Comparison of ENCODE assay signal across 8 cellular contexts in genomic region chr6:137217801-137218472, GRCh38. TPM values are rescaled to one million over a fixed set of nuclear protein-coding genes. Genes with fewer than 3 reads are reported as not detected.
DNase-seq lines count a peak whose midpoint lies in the region; ATAC-seq and TF ChIP-seq lines count a peak whose summit lies in the region.

No MANE protein-coding gene starts in this region.

- no peak for ATAC-seq in HG03521 (IDR thresholded peaks at IDR 0.05; ENCODE audit: unreplicated experiment)

- peaks cover 45% of the 10 kb centered on the region for H3K4me1 Mint-ChIP-seq in activated CD4-positive, alpha-beta T cell treated with anti-CD3 and anti-CD28 coated beads, Interleukin-2, amount 10 ng/mL, durations not matched to agents 24 days and 14 days

- intact Hi-C loops in activated CD4-positive, alpha-beta T cell treated with anti-CD3 and anti-CD28 coated beads, Interleukin-2, amount 10 ng/mL, durations not matched to agents 24 days and 14 days (cut with micrococcal nuclease) = loop anchor here (1.0 to 10.0 kb wide), 3 partner anchors 49 to 393 kb away; partner anchors contain the start of gene PEX7
- intact Hi-C loops in lower leg skin (cut with DNase I; ENCODE audit: low total_unique reads) = no loop called here

- no peak for TF ChIP-seq POLR2A in lower leg skin (IDR thresholded peaks at IDR 0.05)

- peaks cover 31% of the 10 kb centered on the region for H4K20me1 ChIP-seq in OCI-LY3 (ENCODE audit: insufficient read depth, low read length)

- no peak overlapping the region for H3K27ac ChIP-seq in OCI-LY3 (ENCODE audit: low read length)
- H3K27ac ChIP-seq in thymus (ENCODE audit: low read depth) = peak overlapping the region; percentile 72

- no peak overlapping the region for H2AFZ ChIP-seq in OCI-LY3 (ENCODE audit: low read depth, low read length)

- peaks cover 8% of the 10 kb centered on the region for H3K36me3 ChIP-seq in OCI-LY3 (replicated peaks; ENCODE audit: low read depth, low read length)
- no peaks in the 10 kb centered on the region for H3K36me3 ChIP-seq in thymus (ENCODE audit: control insufficient read depth, insufficient read depth)

- TF ChIP-seq CTCF in OCI-LY3 (IDR thresholded peaks at IDR 0.05; ENCODE audit: low read depth, low read length) (no peak), choroid plexus epithelial cell (conservative IDR thresholded peaks at IDR 0.05; ENCODE audit: low read depth, low read length) (no peak), lower leg skin (IDR thresholded peaks at IDR 0.05) (no peak)

- peak overlapping the region; percentile 78 for H3K9ac ChIP-seq in OCI-LY3 (ENCODE audit: low read length)

- H3K9me3 Mint-ChIP-seq in activated CD4-positive, alpha-beta T cell treated with anti-CD3 and anti-CD28 coated beads, Interleukin-2, amount 10 ng/mL, durations not matched to agents 24 days and 14 days = peaks cover 3% of the 10 kb centered on the region

- H3K4me1 ChIP-seq in OCI-LY3 (ENCODE audit: low read length) = peaks cover 27% of the 10 kb centered on the region
- peaks cover 7% of the 10 kb centered on the region for H3K4me1 ChIP-seq in thymus (ENCODE audit: control insufficient read depth, insufficient read depth, low read length)

- H3K27ac Mint-ChIP-seq in activated CD4-positive, alpha-beta T cell treated with anti-CD3 and anti-CD28 coated beads, Interleukin-2, amount 10 ng/mL, durations not matched to agents 24 days and 14 days = peak overlapping the region; percentile 98

- H3K36me3 Mint-ChIP-seq in activated CD4-positive, alpha-beta T cell treated with anti-CD3 and anti-CD28 coated beads, Interleukin-2, amount 10 ng/mL, durations not matched to agents 24 days and 14 days (ENCODE audit: low read depth) = peaks cover 21% of the 10 kb centered on the region

- peak overlapping the region; percentile 84 for H3K4me2 ChIP-seq in OCI-LY3 (ENCODE audit: low read length)

- H3K79me2 ChIP-seq in OCI-LY3 (ENCODE audit: low read length) = peaks cover 60% of the 10 kb centered on the region

- H3K4me3 Mint-ChIP-seq in activated CD4-positive, alpha-beta T cell treated with anti-CD3 and anti-CD28 coated beads, Interleukin-2, amount 10 ng/mL, durations not matched to agents 24 days and 14 days = peak overlapping the region; percentile 99

- H3K9me3 ChIP-seq in OCI-LY3 (ENCODE audit: insufficient read depth, low read length) (no peaks in the 10 kb centered on the region), thymus (ENCODE audit: control insufficient read depth) (no peaks in the 10 kb centered on the region)

- no peaks in the 10 kb centered on the region for H3K27me3 Mint-ChIP-seq in activated CD4-positive, alpha-beta T cell treated with anti-CD3 and anti-CD28 coated beads, Interleukin-2, amount 10 ng/mL, durations not matched to agents 24 days and 14 days

- DNase-seq in activated CD4-positive, alpha-beta T cell treated with anti-CD3 and anti-CD28 coated beads, Interleukin-2, amount 10 ng/mL, durations not matched to agents 24 days and 14 days = peak; percentile 68
- no peak for DNase-seq in activated CD4-positive, alpha-beta T cell treated with anti-CD3 and anti-CD28 coated beads for 4 hours
- DNase-seq in choroid plexus epithelial cell (ENCODE audit: low read depth) = peak; percentile 73
- DNase-seq in lower leg skin (ENCODE audit: low spot score in 2 of 2) = no peak
- DNase-seq in A172 (ENCODE audit: low spot score) = no peak

- H3K4me3 ChIP-seq in OCI-LY3 (ENCODE audit: low read length) = peak overlapping the region; percentile 94
- H3K4me3 ChIP-seq in choroid plexus epithelial cell (ENCODE audit: low read depth, low read length) = peak overlapping the region; percentile 94
- peak overlapping the region; percentile 59 for H3K4me3 ChIP-seq in lower leg skin (ENCODE audit: low read depth, poor library complexity, severe bottlenecking)
- peak overlapping the region; percentile 59 for H3K4me3 ChIP-seq in thymus (ENCODE audit: low read length)

- 7 to 8% methylated on average over 12 of the region's 12 CpGs for whole genome bisulfite sequencing in lower leg skin, 2 donors
- WGBS in thymus = 31% methylated on average over 12 of the region's 12 CpGs

- H3K27me3 ChIP-seq in OCI-LY3 (ENCODE audit: low read depth, low read length) = no peaks in the 10 kb centered on the region
- H3K27me3 ChIP-seq in thymus (ENCODE audit: control insufficient read depth, insufficient read depth) = no peaks in the 10 kb centered on the region

RNA-seq across cellular contexts. Expression of gene IFNGR1, which starts 1.2 kb away (rescaled TPM):
- 13.9 and 14.4 TPM in 2 replicates for total RNA-seq in activated CD4-positive, alpha-beta T cell treated with anti-CD3 and anti-CD28 coated beads, Interleukin-2, amount 10 ng/mL, durations not matched to agents 24 days and 14 days
- total RNA-seq in lower leg skin = 10 to 100 TPM; 64.2 to 92.1 (median 83.0) TPM
- polyA plus RNA-seq in thymus = 197 TPM
- 31.9 and 34.6 TPM in 2 replicates for total RNA-seq in A172 (2014; rRNA removed; shearing (Covaris generic))

RNA-seq across cellular contexts. Expression of gene IL22RA2, which starts 44.5 kb away (rescaled TPM):
- not detected in 2 replicates for total RNA-seq in activated CD4-positive, alpha-beta T cell treated with anti-CD3 and anti-CD28 coated beads, Interleukin-2, amount 10 ng/mL, durations not matched to agents 24 days and 14 days
- under 1 TPM in 3 of 4 donors, not detected in 1; 0.08 to 0.30 (median 0.22) TPM for total RNA-seq in lower leg skin
- 0.84 TPM for polyA plus RNA-seq in thymus
- total RNA-seq in A172 (2014; rRNA removed; shearing (Covaris generic)) = not detected in 2 replicates

Comparison
In these comparisons a context has a peak if more than half of its experiments do, and no peak if none do; other contexts are left out.
1. DNase-seq: peak in activated CD4-positive, alpha-beta T cell treated with anti-CD3 and anti-CD28 coated beads, Interleukin-2, amount 10 ng/mL, durations not matched to agents 24 days and 14 days (single experiment) and choroid plexus epithelial cell (single experiment); none in activated CD4-positive, alpha-beta T cell treated with anti-CD3 and anti-CD28 coated beads for 4 hours (0 of 2), lower leg skin (0 of 2) and A172 (single experiment).
2. Peak in every context shown above with its lines, with median percentiles within 50 percentile points of each other: H3K4me3 ChIP-seq.